1 cellular context compared by ENCODE assay signal in the genomic region with DNA sequence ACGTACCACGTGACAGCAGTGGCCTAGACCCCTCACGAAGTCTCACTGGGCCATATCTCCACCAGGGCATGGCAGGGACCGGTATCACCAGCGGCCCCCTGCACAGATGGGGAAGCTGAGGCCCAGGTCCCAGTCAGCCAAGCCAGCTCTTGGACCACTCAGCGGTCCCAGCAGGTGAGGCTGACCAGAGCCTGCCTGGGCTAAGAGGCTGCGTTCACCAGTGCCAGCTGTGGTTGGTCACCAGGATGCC.
TF ChIP-seq lines count a peak whose summit lies in the region.

No MANE protein-coding gene starts in this region.

TF ChIP-seq in endothelial cell of umbilical vein, 7 proteins besides CTCF, POLR2A, EP300 and RAD21:
- TF ChIP-seq FOS (IDR thresholded peaks at IDR 0.05; ENCODE audit: borderline replicate concordance, insufficient read depth, low read length) (no peak), POLR2AphosphoS5 (IDR thresholded peaks at IDR 0.05; ENCODE audit: insufficient read depth, low read depth, low read length) (no peak), JUN (IDR thresholded peaks at IDR 0.05; ENCODE audit: borderline replicate concordance, insufficient read depth, insufficient read length, low read depth) (no peak), MYC (IDR thresholded peaks at IDR 0.05; ENCODE audit: low read depth, low read length) (no peak), GATA2 (IDR thresholded peaks at IDR 0.05; ENCODE audit: insufficient read depth, insufficient read length, low read depth, low read length) (no peak), EZH2 (IDR thresholded peaks at IDR 0.05; ENCODE audit: borderline replicate concordance, low read depth, low read length, severe bottlenecking) (no peak)
- TF ChIP-seq, protein P1, sequence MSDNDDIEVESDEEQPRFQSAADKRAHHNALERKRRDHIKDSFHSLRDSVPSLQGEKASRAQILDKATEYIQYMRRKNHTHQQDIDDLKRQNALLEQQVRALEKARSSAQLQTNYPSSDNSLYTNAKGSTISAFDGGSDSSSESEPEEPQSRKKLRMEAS (IDR thresholded peaks at IDR 0.05; ENCODE audit: insufficient read depth, insufficient read length), result no peak
TF ChIP-seq in endothelial cell of umbilical vein: peak in this region for 0.
